ENCODE assay signal across 9 cellular contexts in genomic region chr9:88534456-88535225, GRCh38. TPM values are rescaled to one million over a fixed set of nuclear protein-coding genes. Genes with fewer than 3 reads are reported as not detected.
A peak's percentile ranks its signal among the peaks of the same experiment; 100 is the strongest.
DNase-seq lines count a peak whose midpoint lies in the region; ATAC-seq, FAIRE-seq and TF ChIP-seq lines count a peak whose summit lies in the region.
"Had no signal": no experiment of that assay in that cellular context is flagged by ENCODE, and none has a peak within 500 bp of the region (broad histone marks: within the 10 kb centered on the region; RNA-seq: fewer than 3 reads in every experiment).

Gene NXNL2, plus strand, starts transcription at chr9:88535178. Its CDS starts 257 bp downstream, at chr9:88535435.

- no peak within 1 kb of the TSS for H3K9ac ChIP-seq in HepG2 (ENCODE audit: insufficient read depth, low read depth, low read length)

- DNase-seq in NOMO-1 treated with DMSO at 0.1 percent for 48 hours (lab: John Stamatoyannopoulos, UW; ENCODE audit: unreplicated experiment), result peak; percentile 22
- no peak for DNase-seq in NOMO-1 treated with dmso at 0.1 percent for 144 hours (lab: John Stamatoyannopoulos, UW; ENCODE audit: unreplicated experiment)
- DNase-seq in WERI-Rb-1, result peak; percentile 40
- no peak for DNase-seq in HepG2 (ENCODE audit: low spot score)
- DNase-seq in stimulated activated CD8-positive, alpha-beta memory T cell treated with anti-CD3 and anti-CD28 coated beads, Interleukin-12 subunit alpha, Interleukin-12 subunit beta, amount 100 ng/mL, for 4 hours (ENCODE audit: low read depth), result peak; percentile 2
- DNase-seq in OCI-LY7 (ENCODE audit: low spot score), result no peak

- WGBS in HepG2 (ENCODE audit: low lambda C conversion rate), result 32% methylated on average over 60 of the region's 62 CpGs

- peaks cover 70% of the 10 kb centered on the region for H3K27me3 Mint-ChIP-seq in dendritic cell treated with granulocyte-macrophage colony-stimulating factor and Interleukin-4, amounts not matched to agents 40 ng/mL and 50 ng/mL, for 4 days

- no peaks in the 10 kb centered on the region for H3K9me3 ChIP-seq in WERI-Rb-1 (ENCODE audit: severe bottlenecking)
- no peaks in the 10 kb centered on the region for H3K9me3 ChIP-seq in HepG2 (ENCODE audit: low read length)
- H3K9me3 ChIP-seq in OCI-LY7 (ENCODE audit: low read length), result no peaks in the 10 kb centered on the region

- H2AFZ ChIP-seq in HepG2 (ENCODE audit: low read length) (no peak within 1 kb of the TSS), OCI-LY7 (ENCODE audit: low read length) (no peak within 1 kb of the TSS)

- FAIRE-seq in HepG2 (lab: Jason Lieb, UNC), result no peak
- FAIRE-seq: colon had no signal

- no peaks in the 10 kb centered on the region for H3K36me3 ChIP-seq in WERI-Rb-1
- H3K36me3 ChIP-seq in HepG2 (replicated peaks in 1 of 2; ENCODE audit: control insufficient read depth in 1 of 2, insufficient read depth in 2 of 2, low read length in 2 of 2), result no peaks in the 10 kb centered on the region
- H3K36me3 ChIP-seq in OCI-LY7 (ENCODE audit: insufficient read depth, low read length), result no peaks in the 10 kb centered on the region

- intact Hi-C loops in dendritic cell treated with granulocyte-macrophage colony-stimulating factor and Interleukin-4, amounts not matched to agents 40 ng/mL and 50 ng/mL, for 4 days (cut with micrococcal nuclease), result no loop called here
- intact Hi-C loops in HepG2 (cut with micrococcal nuclease; ENCODE audit: unreplicated experiment) (no loop called here), OCI-LY7 (cut with micrococcal nuclease; ENCODE audit: unreplicated experiment) (no loop called here)

- no peaks in the 10 kb centered on the region for H4K20me1 ChIP-seq in HepG2 (ENCODE audit: insufficient read depth, low read length)
- no peaks in the 10 kb centered on the region for H4K20me1 ChIP-seq in OCI-LY7 (ENCODE audit: insufficient read depth, low read length)

- POLR2A ChIA-PET in HepG2 (lab: Yijun Ruan, JAX), result no interaction called here
- POLR2A ChIA-PET in OCI-LY7 (lab: Charles Lee), result no interaction called here

- H3K27me3 ChIP-seq in WERI-Rb-1 (ENCODE audit: insufficient read depth, low read depth, severe bottlenecking) (no peaks in the 10 kb centered on the region), HepG2 (ENCODE audit: control insufficient read depth in 1 of 2, insufficient read depth in 2 of 2, low read length in 2 of 2) (peaks cover 1 to 14% of the 10 kb centered on the region in 2 experiments; a peak in 3 of 5 replicates)

- CTCF ChIA-PET in HepG2 (lab: Yijun Ruan, JAX; ENCODE audit: low intra/inter-chr PET ratio, low total read pairs) (no interaction called here), OCI-LY7 (lab: Charles Lee; ENCODE audit: unreplicated experiment) (no interaction called here)

- TF ChIP-seq CTCF in WERI-Rb-1 (IDR thresholded peaks at IDR 0.05; ENCODE audit: low read depth, low read length), result no peak
- TF ChIP-seq CTCF in HepG2 (CRISPR knock-in tag; IDR thresholded peaks at IDR 0.05), result no peak
- TF ChIP-seq CTCF in OCI-LY7 (conservative IDR thresholded peaks at IDR 0.05; ENCODE audit: low read length), result no peak

- H3K27ac Mint-ChIP-seq in dendritic cell treated with granulocyte-macrophage colony-stimulating factor and Interleukin-4, amounts not matched to agents 40 ng/mL and 50 ng/mL, for 4 days, result no peak within 1 kb of the TSS

- no peak within 1 kb of the TSS for H3K27ac ChIP-seq in WERI-Rb-1
- no peak within 1 kb of the TSS for H3K27ac ChIP-seq in HepG2 (ENCODE audit: extremely low read length, insufficient read depth, low read length)
- H3K27ac ChIP-seq in OCI-LY7 (ENCODE audit: low read depth, low read length, poor library complexity, severe bottlenecking), result no peak within 1 kb of the TSS

- TF ChIP-seq EP300 in HepG2 (IDR thresholded peaks at IDR 0.05; ENCODE audit: low read depth in 2 of 2, low read length in 2 of 2) (no peak), HepG2 (CRISPR knock-in tag; IDR thresholded peaks at IDR 0.05; ENCODE audit: borderline replicate concordance) (no peak)

- peak within 1 kb of the TSS; percentile 37 for H3K4me3 ChIP-seq in WERI-Rb-1 (ENCODE audit: low read depth, low read length)
- H3K4me3 ChIP-seq in HepG2 (replicated peaks in 1 of 3; ENCODE audit: insufficient read depth in 1 of 3, low read depth in 2 of 3, low read length in 3 of 3), result peak within 1 kb of the TSS in 2 of 3 experiments; percentile 25 to 41; a peak in 3 of 6 replicates
- no peak within 1 kb of the TSS for H3K4me3 ChIP-seq in OCI-LY7 (ENCODE audit: low read depth, low read length, poor library complexity, severe bottlenecking)

- H3K79me2 ChIP-seq in HepG2 (ENCODE audit: insufficient read depth, low read length) (no peaks in the 10 kb centered on the region), OCI-LY7 (ENCODE audit: insufficient read depth, low read depth, low read length) (no peaks in the 10 kb centered on the region)

- no peak for TF ChIP-seq POLR2A in HepG2 (IDR thresholded peaks at IDR 0.05; ENCODE audit: insufficient read depth in 1 of 2, low read depth in 2 of 2, low read length in 2 of 2)

- no peaks in the 10 kb centered on the region for H3K9me3 Mint-ChIP-seq in dendritic cell treated with granulocyte-macrophage colony-stimulating factor and Interleukin-4, amounts not matched to agents 40 ng/mL and 50 ng/mL, for 4 days

- H3K36me3 Mint-ChIP-seq in dendritic cell treated with granulocyte-macrophage colony-stimulating factor and Interleukin-4, amounts not matched to agents 40 ng/mL and 50 ng/mL, for 4 days (ENCODE audit: low read depth), result no peaks in the 10 kb centered on the region

- peak within 1 kb of the TSS; percentile 47 for H3K4me3 Mint-ChIP-seq in dendritic cell treated with granulocyte-macrophage colony-stimulating factor and Interleukin-4, amounts not matched to agents 40 ng/mL and 50 ng/mL, for 4 days

- in situ Hi-C loops in HepG2 (cut with HindIII; ENCODE audit: extremely low pct_ligation_motif_present, low pct_unique_long_range_greater_than_20kb), result no loop called here

- ATAC-seq in HepG2 (peak; percentile 38), GM18861 (IDR thresholded peaks at IDR 0.05; ENCODE audit: unreplicated experiment) (no peak)

- no TSS peak for BruUV-seq in HepG2 (replicated peaks; lab: Mats Ljungman, UMichigan)
- no TSS peak for BruUV-seq in OCI-LY7 (replicated peaks; lab: Mats Ljungman, UMichigan)

- H3K4me1 ChIP-seq in HepG2 (ENCODE audit: insufficient read depth, low read length), result peaks cover 22% of the 10 kb centered on the region
- no peaks in the 10 kb centered on the region for H3K4me1 ChIP-seq in OCI-LY7 (ENCODE audit: insufficient read depth, low read length, poor library complexity, severe bottlenecking)

- peaks cover 30% of the 10 kb centered on the region for H3K4me1 Mint-ChIP-seq in dendritic cell treated with granulocyte-macrophage colony-stimulating factor and Interleukin-4, amounts not matched to agents 40 ng/mL and 50 ng/mL, for 4 days (ENCODE audit: low read depth)

- no peak for TF ChIP-seq RAD21 in HepG2 (CRISPR knock-in tag; IDR thresholded peaks at IDR 0.05)

- H3K9me2 ChIP-seq in OCI-LY7 (ENCODE audit: insufficient read depth, low read length), result no peaks in the 10 kb centered on the region

- peak within 1 kb of the TSS; percentile 24; the same call in 1 of the 2 replicates for H3K4me2 ChIP-seq in HepG2 (ENCODE audit: low read depth, low read length)
- no peak within 1 kb of the TSS for H3K4me2 ChIP-seq in OCI-LY7 (ENCODE audit: low read length)

TF ChIP-seq in HepG2, 621 proteins besides CTCF, POLR2A, EP300 and RAD21 (continues in another document):
- TF ChIP-seq, protein P1, sequence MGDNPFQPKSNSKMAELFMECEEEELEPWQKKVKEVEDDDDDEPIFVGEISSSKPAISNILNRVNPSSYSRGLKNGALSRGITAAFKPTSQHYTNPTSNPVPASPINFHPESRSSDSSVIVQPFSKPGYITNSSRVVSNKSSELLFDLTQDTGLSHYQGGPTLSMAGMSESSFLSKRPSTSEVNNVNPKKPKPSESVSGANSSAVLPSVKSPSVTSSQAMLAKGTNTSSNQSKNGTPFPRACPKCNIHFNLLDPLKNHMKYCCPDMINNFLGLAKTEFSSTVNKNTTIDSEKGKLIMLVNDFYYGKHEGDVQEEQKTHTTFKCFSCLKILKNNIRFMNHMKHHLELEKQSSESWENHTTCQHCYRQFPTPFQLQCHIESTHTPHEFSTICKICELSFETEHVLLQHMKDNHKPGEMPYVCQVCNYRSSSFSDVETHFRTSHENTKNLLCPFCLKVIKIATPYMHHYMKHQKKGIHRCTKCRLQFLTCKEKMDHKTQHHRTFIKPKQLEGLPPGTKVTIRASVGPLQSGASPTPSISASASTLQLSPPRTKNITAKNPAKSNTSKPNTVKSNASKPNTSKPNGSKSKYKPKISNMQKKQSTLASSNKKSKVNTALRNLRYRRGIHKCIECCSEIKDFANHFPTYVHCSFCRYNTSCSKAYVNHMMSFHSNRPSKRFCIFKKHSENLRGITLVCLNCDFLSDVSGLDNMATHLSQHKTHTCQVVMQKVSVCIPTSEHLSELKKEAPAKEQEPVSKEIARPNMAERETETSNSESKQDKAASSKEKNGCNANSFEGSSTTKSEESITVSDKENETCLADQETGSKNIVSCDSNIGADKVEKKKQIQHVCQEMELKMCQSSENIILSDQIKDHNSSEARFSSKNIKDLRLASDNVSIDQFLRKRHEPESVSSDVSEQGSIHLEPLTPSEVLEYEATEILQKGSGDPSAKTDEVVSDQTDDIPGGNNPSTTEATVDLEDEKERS (CRISPR knock-in tag; IDR thresholded peaks at IDR 0.05), result no peak

RNA-seq across cellular contexts. Expression of gene NXNL2, which starts in this region (rescaled TPM):
- total RNA-seq in HepG2 (2016; rRNA removed; fragmentation: Illumina TruSeq; extraction: Trizol), result not detected in 2 replicates
- not detected in 2 replicates for total RNA-seq in HepG2 (2016; cell fraction: cytosol; rRNA removed; fragmentation: Illumina TruSeq; extraction: Trizol; ENCODE audit: low read depth)
- not detected in 2 replicates for total RNA-seq in HepG2 (2016; cell fraction: insoluble cytoplasmic fraction; rRNA removed; fragmentation: Illumina TruSeq; extraction: Trizol)
- total RNA-seq in HepG2 (2016; cell fraction: membrane; rRNA removed; fragmentation: Illumina TruSeq; extraction: Trizol), result not detected in 2 replicates
- not detected in 2 replicates for total RNA-seq in HepG2 (2016; cell fraction: nucleus; rRNA removed; fragmentation: Illumina TruSeq; extraction: Trizol)
- not detected in 2 replicates for polyA plus RNA-seq in HepG2 (2011; rRNA removed)
- not detected in 2 replicates for polyA plus RNA-seq in HepG2 (2011; cell fraction: cytosol; rRNA removed)
- not detected in 2 replicates for polyA plus RNA-seq in HepG2 (2011; cell fraction: nucleus; rRNA removed)
- not detected in 2 replicates for polyA plus RNA-seq in HepG2 (2012)
- not detected in 2 replicates for polyA plus RNA-seq in HepG2 (2016; cell fraction: cytosol; fragmentation: Illumina TruSeq; extraction: Trizol; ENCODE audit: low read depth)
- not detected in 2 replicates for polyA plus RNA-seq in HepG2 (2016; cell fraction: insoluble cytoplasmic fraction; fragmentation: Illumina TruSeq; extraction: Trizol; ENCODE audit: low read depth)
- polyA plus RNA-seq in HepG2 (2016; cell fraction: membrane; fragmentation: Illumina TruSeq; extraction: Trizol; ENCODE audit: low read depth), result not detected in 2 replicates
- polyA plus RNA-seq in HepG2 (2016; cell fraction: nucleus; fragmentation: Illumina TruSeq; extraction: Trizol; ENCODE audit: insufficient read depth, low read depth), result not detected in 2 replicates
- polyA minus RNA-seq in HepG2 (2011; rRNA and poly(A)+ RNA removed; ENCODE audit: low replicate concordance), result 1.3 TPM in 1 of 2 replicates, not detected in the other
- polyA minus RNA-seq in HepG2 (2011; cell fraction: cytosol; rRNA and poly(A)+ RNA removed), result not detected in 2 replicates
- not detected in 2 replicates for polyA minus RNA-seq in HepG2 (2011; cell fraction: nucleus; rRNA and poly(A)+ RNA removed)
- total RNA-seq in OCI-LY7 (2014; rRNA removed; shearing (Covaris generic)), result not detected in 2 replicates
- not detected in 2 replicates for total RNA-seq in OCI-LY7 (2022)

Comparison
In these comparisons a context has a peak if more than half of its experiments do, and no peak if none do; other contexts are left out.
1. DNase-seq: peak in NOMO-1 treated with DMSO at 0.1 percent for 48 hours (single experiment), WERI-Rb-1 (single experiment) and stimulated activated CD8-positive, alpha-beta memory T cell treated with anti-CD3 and anti-CD28 coated beads, Interleukin-12 subunit alpha, Interleukin-12 subunit beta, amount 100 ng/mL, for 4 hours (single experiment); none in NOMO-1 treated with dmso at 0.1 percent for 144 hours (single experiment), HepG2 (single experiment) and OCI-LY7 (single experiment).